In the genomic region with DNA sequence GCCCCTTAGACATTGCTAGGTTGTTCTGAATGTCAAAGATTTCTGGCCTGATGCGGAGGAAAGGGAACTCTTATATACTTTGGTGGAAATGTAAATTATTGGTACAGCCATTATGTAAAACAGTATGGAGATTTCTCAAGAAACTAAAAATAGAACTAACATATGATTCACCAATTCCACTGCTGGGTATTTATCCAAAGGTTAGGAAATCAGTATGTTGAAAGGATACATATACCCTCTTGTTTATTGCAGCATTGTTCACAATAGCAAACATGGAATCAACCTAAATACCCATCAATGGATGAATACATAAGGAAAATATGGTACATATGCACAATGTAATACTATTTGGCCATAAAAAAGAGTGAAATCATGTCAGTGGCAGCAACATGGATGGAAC, we compare ENCODE assay signal across 9 cellular contexts.
"Had no signal": no experiment of that assay in that cellular context is flagged by ENCODE, and none has a peak within 500 bp of the region (broad histone marks: within the 10 kb centered on the region; RNA-seq: fewer than 3 reads in every experiment).

No MANE protein-coding gene starts in this region.

- DNase-seq: activated CD4-positive, alpha-beta T cell treated with anti-CD3 and anti-CD28 coated beads for 4 hours; activated naive CD4-positive, alpha-beta T cell treated with Interleukin-2 at 50 U/mL for 16 hours; brain microvascular endothelial cell; left ventricle myocardium superior; ovary; stimulated activated CD4-positive, alpha-beta T cell treated with anti-CD3 and anti-CD28 coated beads, Interleukin-4, amount 100 ng/mL, for 24 hours; T-cell had no signal

- H3K4me3 ChIP-seq: hepatocyte, neural progenitor cell, ovary had no signal
